27 cellular contexts compared by ENCODE assay signal in genomic region chr11:46387456-46387855, GRCh38. TPM values are rescaled to one million over a fixed set of nuclear protein-coding genes. Genes with fewer than 3 reads are reported as not detected.
"Had no signal": no experiment of that assay in that cellular context is flagged by ENCODE, and none has a peak within 500 bp of the region (broad histone marks: within the 10 kb centered on the region; RNA-seq: fewer than 3 reads in every experiment).

No MANE protein-coding gene starts in this region.

- H3K4me3 Mint-ChIP-seq: activated CD8-positive, alpha-beta T cell treated with anti-CD3 and anti-CD28 coated beads, Interleukin-2, amount 10 ng/mL, durations not matched to agents 7 days and 5 days; activated T-cell treated with anti-CD3 and anti-CD28 coated beads, Interleukin-2, amount 50 U/mL, for 24 hours; central memory CD8-positive, alpha-beta T cell; T-helper 1 cell treated with Interleukin-12 subunit alpha and Interleukin-12 subunit beta and Interleukin-4 antibody, amounts not matched to agents 30 μg/mL and 1 μg/mL, for 36 hours; WTC11 had no signal

- H3K27ac ChIP-seq: body of pancreas, SJSA1 had no signal

- ATAC-seq: body of pancreas, Panc1, Right ventricle myocardium inferior, SK-N-SH treated with all-trans-retinoic acid at 6 μM for 48 hours, WTC11 had no signal

- H3K36me3 ChIP-seq: MG63 had no signal

- DNase-seq: activated CD4-positive, alpha-beta T cell treated with anti-CD3 and anti-CD28 coated beads for 48 hours; activated CD4-positive, alpha-beta T cell treated with anti-CD3 and anti-CD28 coated beads, Interleukin-2, amount 50 U/mL, for 4 hours; activated CD4-positive, CD25-positive, alpha-beta regulatory T cell treated with anti-CD3 and anti-CD28 coated beads, Interleukin-2, amount 50 U/mL, for 72 hours; activated effector memory CD4-positive, alpha-beta T cell treated with Interleukin-2 at 50 U/mL for 16 hours; activated naive CD4-positive, alpha-beta T cell; aorta; body of pancreas; NCI-H1092 treated with DMSO at 0.1 percent for 48 hours; NCI-H1417 treated with DMSO at 0.1 percent for 48 hours; NCI-H1694 treated with DMSO at 0.1 percent for 48 hours; NCI-H2029 treated with DMSO at 0.1 percent for 48 hours; NCI-H510A treated with DMSO at 0.1 percent for 48 hours; NCI-H69; NK-92 treated with Interleukin-12 subunit alpha and Interleukin-12 subunit beta, amount 100 ng/mL, for 24 hours; RPMI8226 had no signal

- H3K9me3 Mint-ChIP-seq: activated naive CD4-positive, alpha-beta T cell treated with anti-CD3 and anti-CD28 coated beads, Interleukin-2, amount 50 U/mL, for 24 hours; activated T-cell treated with anti-CD3 and anti-CD28 coated beads, Interleukin-2, amount 50 U/mL, for 24 hours; activated T-helper 1 cell treated with anti-CD3 and anti-CD28 coated beads, Interleukin-12 subunit alpha, Interleukin-12 subunit beta, Interleukin-2, Interleukin-4 antibody, amounts not matched to agents 30 ng/mL and 10 ng/mL and 1 ng/mL, durations not matched to agents 14 hours and 24 hours and 36 hours; central memory CD8-positive, alpha-beta T cell; T-helper 1 cell treated with Interleukin-12 subunit alpha and Interleukin-12 subunit beta and Interleukin-4 antibody, amounts not matched to agents 30 μg/mL and 1 μg/mL, for 36 hours; WTC11 had no signal

- H3K36me3 Mint-ChIP-seq: activated naive CD4-positive, alpha-beta T cell treated with anti-CD3 and anti-CD28 coated beads, Interleukin-2, amount 50 U/mL, for 24 hours; WTC11 had no signal

- H3K9me3 ChIP-seq: body of pancreas, MG63 had no signal

- H3K4me3 ChIP-seq: body of pancreas, MG63, SJSA1 had no signal

- H3K27ac Mint-ChIP-seq: activated CD8-positive, alpha-beta T cell treated with anti-CD3 and anti-CD28 coated beads, Interleukin-2, amount 10 ng/mL, durations not matched to agents 7 days and 5 days; WTC11 had no signal

RNA-seq across cellular contexts. Expression of gene CHRM4, which starts 4.1 kb away (rescaled TPM):
- total RNA-seq: body of pancreas, Right ventricle myocardium inferior had no signal
